8 cellular contexts compared by ENCODE assay signal in genomic region chr5:55232985-55233928, GRCh38. TPM values are rescaled to one million over a fixed set of nuclear protein-coding genes. Genes with fewer than 3 reads are reported as not detected.
DNase-seq lines count a peak whose midpoint lies in the region; ATAC-seq lines count a peak whose summit lies in the region.

Gene CCNO, minus strand, starts transcription at chr5:55233608. Its CDS starts 85 bp downstream, at chr5:55233523.

- peaks cover 30% of the 10 kb centered on the region for H3K4me1 Mint-ChIP-seq in activated CD4-positive, alpha-beta T cell treated with anti-CD3 and anti-CD28 coated beads for 36 hours

- DNase-seq in activated T-cell treated with anti-CD3 and anti-CD28 coated beads for 1 hour (ENCODE audit: low read depth) (peak; percentile 31), activated T-cell treated with anti-CD3 and anti-CD28 coated beads for 4 hours (no peak), NCI-H345 (lab: John Stamatoyannopoulos, UW) (peak; percentile 89), lung microvascular endothelial cell (ENCODE audit: low read depth in 2 of 2) (peak; percentile 51 to 87)
- DNase-seq in activated CD4-positive, alpha-beta T cell treated with anti-CD3 and anti-CD28 coated beads for 36 hours = peak; percentile 75
- peak; percentile 11 for DNase-seq in effector CD8-positive, alpha-beta T cell (lab: John Stamatoyannopoulos, UW)
- DNase-seq in stimulated activated CD8-positive, alpha-beta memory T cell treated with anti-CD3 and anti-CD28 coated beads, Interleukin-4, amount 100 ng/mL, for 24 hours (ENCODE audit: low read depth) = peak; percentile 44

- peak within 1 kb of the TSS; percentile 73 for H3K4me3 Mint-ChIP-seq in activated CD4-positive, alpha-beta T cell treated with anti-CD3 and anti-CD28 coated beads for 36 hours

- intact Hi-C loops in activated CD4-positive, alpha-beta T cell treated with anti-CD3 and anti-CD28 coated beads for 36 hours (cut with DNase I, micrococcal nuclease) = loop anchor here (1.0 to 10.0 kb wide), 3 partner anchors 10 to 328 kb away; partner anchors contain the start of gene CDC20B (in 1 of the 2)

- no peaks in the 10 kb centered on the region for H3K9me3 Mint-ChIP-seq in activated CD4-positive, alpha-beta T cell treated with anti-CD3 and anti-CD28 coated beads for 36 hours (ENCODE audit: low read depth)

- peak; percentile 61 for ATAC-seq in HG03135 (IDR thresholded peaks at IDR 0.05; ENCODE audit: unreplicated experiment)
- ATAC-seq in activated CD4-positive, alpha-beta T cell treated with anti-CD3 and anti-CD28 coated beads for 36 hours = peak; percentile 79

- CTCF ChIA-PET in activated CD4-positive, alpha-beta T cell treated with anti-CD3 and anti-CD28 coated beads for 36 hours (lab: Charles Lee) = interaction anchor here (0.5 to 2.0 kb wide), 7 partner anchors 10 to 302 kb away, joined by 3 to 7 read pairs (median 4); partner anchors contain the start of gene CDC20B

- POLR2A ChIA-PET in activated CD4-positive, alpha-beta T cell treated with anti-CD3 and anti-CD28 coated beads for 36 hours (lab: Charles Lee) = interaction anchor here (0.5 to 0.6 kb wide), 2 partner anchors 33 to 58 kb away, joined by 3 to 8 read pairs; no protein-coding TSS in a partner anchor

- H3K36me3 Mint-ChIP-seq in activated CD4-positive, alpha-beta T cell treated with anti-CD3 and anti-CD28 coated beads for 36 hours (ENCODE audit: low read depth) = no peaks in the 10 kb centered on the region

- no peak within 1 kb of the TSS for H3K27ac Mint-ChIP-seq in activated CD4-positive, alpha-beta T cell treated with anti-CD3 and anti-CD28 coated beads for 36 hours

- peaks cover 63% of the 10 kb centered on the region for H3K27me3 Mint-ChIP-seq in activated CD4-positive, alpha-beta T cell treated with anti-CD3 and anti-CD28 coated beads for 36 hours

RNA-seq across cellular contexts. Expression of gene CCNO, which starts in this region (rescaled TPM):
- total RNA-seq in activated CD4-positive, alpha-beta T cell treated with anti-CD3 and anti-CD28 coated beads for 36 hours = not detected
- not detected in 2 replicates for total RNA-seq in lung microvascular endothelial cell

Comparison
In these comparisons a context has a peak if more than half of its experiments do, and no peak if none do; other contexts are left out.
1. Peak in DNase-seq and ATAC-seq in activated CD4-positive, alpha-beta T cell treated with anti-CD3 and anti-CD28 coated beads for 36 hours; RNA of the gene not detected or under 1 TPM.
2. Peak in DNase-seq in lung microvascular endothelial cell; RNA of the gene not detected or under 1 TPM.